Comparison of ENCODE assay signal across 8 cellular contexts in genomic region chr10:103231047-103231551, GRCh38. TPM values are rescaled to one million over a fixed set of nuclear protein-coding genes. Genes with fewer than 3 reads are reported as not detected.
A peak's percentile ranks its signal among the peaks of the same experiment; 100 is the strongest.
DNase-seq lines count a peak whose midpoint lies in the region; TF ChIP-seq lines count a peak whose summit lies in the region.

No MANE protein-coding gene starts in this region.

- H3K4me3 Mint-ChIP-seq in neural progenitor cell, result no peak overlapping the region

- peaks cover 37% of the 10 kb centered on the region for H3F3A ChIP-seq in neural progenitor cell (ENCODE audit: low read depth)

- TF ChIP-seq CTCF in RWPE1 (conservative IDR thresholded peaks at IDR 0.05; ENCODE audit: low read depth) (no peak), fibroblast of the aortic adventitia (IDR thresholded peaks at IDR 0.05; ENCODE audit: insufficient read depth, low read length) (no peak), neural progenitor cell (IDR thresholded peaks at IDR 0.05) (no peak), dorsolateral prefrontal cortex (IDR thresholded peaks at IDR 0.05 in 54 of 56, conservative IDR thresholded peaks at IDR 0.05 in 2 of 56; ENCODE audit: low read depth in 1 of 56, partially characterized antibody in 56 of 56) (no peak)

- peak overlapping the region; percentile 56 for H3K4me2 ChIP-seq in neural progenitor cell

- H2AFZ ChIP-seq in neural progenitor cell (replicated peaks), result no peak overlapping the region

- H3K27me3 Mint-ChIP-seq in neural progenitor cell (ENCODE audit: insufficient read depth, low read depth), result peaks cover 5% of the 10 kb centered on the region

- peaks cover 17% of the 10 kb centered on the region for H3K4me1 Mint-ChIP-seq in neural progenitor cell

- H3K36me3 ChIP-seq in neural progenitor cell, result no peaks in the 10 kb centered on the region

- H3K27me3 ChIP-seq in neural progenitor cell, result no peaks in the 10 kb centered on the region
- H3K27me3 ChIP-seq in dorsolateral prefrontal cortex, result no peaks in the 10 kb centered on the region

- DNase-seq in AG20443 (ENCODE audit: low spot score) (peak; percentile 75), RWPE1 (ENCODE audit: low spot score) (peak; percentile 86), fibroblast of the aortic adventitia (ENCODE audit: low read depth) (peak; percentile 98), neural progenitor cell (ENCODE audit: low spot score) (peak; percentile 83), CD1c-positive myeloid dendritic cell (ENCODE audit: extremely low spot score) (no peak), dorsolateral prefrontal cortex (no peak), inferior parietal cortex (ENCODE audit: extremely low spot score) (no peak), erythroblast (lab: John Stamatoyannopoulos, UW) (no peak)

- H3K79me2 ChIP-seq in neural progenitor cell (ENCODE audit: low read depth), result no peaks in the 10 kb centered on the region

- no peaks in the 10 kb centered on the region for H3K9me3 ChIP-seq in neural progenitor cell (ENCODE audit: low read depth)

- no peaks in the 10 kb centered on the region for H3K9me3 Mint-ChIP-seq in neural progenitor cell

- H3K27ac ChIP-seq in RWPE1, result peak overlapping the region; percentile 88
- peak overlapping the region; percentile 94 for H3K27ac ChIP-seq in neural progenitor cell
- peak overlapping the region in 2 of 59 donors; percentile 23 to 35 for H3K27ac ChIP-seq in dorsolateral prefrontal cortex

- H3K9ac ChIP-seq in neural progenitor cell, result no peak overlapping the region

- TF ChIP-seq POLR2A in erythroblast (IDR thresholded peaks at IDR 0.05; ENCODE audit: low read length), result no peak

- H4K20me1 ChIP-seq in neural progenitor cell (ENCODE audit: low read depth), result no peaks in the 10 kb centered on the region

- POLR2A ChIA-PET in RWPE1 (lab: Yijun Ruan, JAX; ENCODE audit: low non-redundant PET), result interaction anchor here (0.7 to 1.2 kb wide), 2 partner anchors 11 to 39 kb away, joined by 4 to 5 read pairs; no protein-coding TSS in a partner anchor

- H3K27ac Mint-ChIP-seq in neural progenitor cell, result peak overlapping the region; percentile 85

- peaks cover 17% of the 10 kb centered on the region for H3K4me1 ChIP-seq in neural progenitor cell

- no peaks in the 10 kb centered on the region for H3K36me3 Mint-ChIP-seq in neural progenitor cell

- H3K4me3 ChIP-seq in fibroblast of the aortic adventitia (ENCODE audit: low read depth, low read length) (peak overlapping the region; percentile 13), neural progenitor cell (no peak overlapping the region), dorsolateral prefrontal cortex (no peak overlapping the region)

- intact Hi-C loops in dorsolateral prefrontal cortex (cut with DNase I), result no loop called here

- CTCF ChIA-PET in RWPE1 (lab: Yijun Ruan, JAX), result interaction anchor here (0.5 to 1.6 kb wide), 5 partner anchors 14 to 878 kb away, joined by 3 to 8 read pairs (median 3); no protein-coding TSS in a partner anchor

RNA-seq across cellular contexts. Expression of gene RPEL1, which starts 14.6 kb away (rescaled TPM):
- total RNA-seq in fibroblast of the aortic adventitia (ENCODE audit: low replicate concordance) (under 0.01 and 0.82 TPM in 2 replicates), neural progenitor cell (ENCODE audit: low replicate concordance) (not detected in 2 replicates), dorsolateral prefrontal cortex (under 1 TPM in 4 of 120 experiments, not detected in 116; 0.29 to 0.54 (median 0.43) TPM)

RNA-seq across cellular contexts. Expression of gene NT5C2, which starts 38.0 kb away (rescaled TPM):
- 95.2 and 122 TPM in 2 replicates for total RNA-seq in fibroblast of the aortic adventitia (ENCODE audit: low replicate concordance)
- total RNA-seq in neural progenitor cell (ENCODE audit: low replicate concordance), result 63.6 and 87.2 TPM in 2 replicates
- total RNA-seq in dorsolateral prefrontal cortex, result 100 to 1,000 TPM in 49 of 120 experiments, 10 to 100 TPM in 71; 53.5 to 160 (median 97.7) TPM

RNA-seq across cellular contexts. Expression of gene INA, which starts 45.8 kb away (rescaled TPM):
- total RNA-seq in fibroblast of the aortic adventitia (ENCODE audit: low replicate concordance) (0.33 and 0.90 TPM in 2 replicates), neural progenitor cell (ENCODE audit: low replicate concordance) (9.7 and 9.8 TPM in 2 replicates), dorsolateral prefrontal cortex (100 to 1,000 TPM in 105 of 120 experiments, 10 to 100 TPM in 15; 35.6 to 267 (median 169) TPM)

Comparison
In these comparisons a context has a peak if more than half of its experiments do, and no peak if none do; other contexts are left out.
1. DNase-seq: peak in AG20443 (single experiment), RWPE1 (single experiment), fibroblast of the aortic adventitia (single experiment) and neural progenitor cell (single experiment); none in CD1c-positive myeloid dendritic cell (single experiment), dorsolateral prefrontal cortex (0 of 10), inferior parietal cortex (single experiment) and erythroblast (0 of 2).